25 cellular contexts compared by ENCODE assay signal in genomic region chr4:76238701-76239100, GRCh38. TPM values are rescaled to one million over a fixed set of nuclear protein-coding genes. Genes with fewer than 3 reads are reported as not detected.
DNase-seq lines count a peak whose midpoint lies in the region; ATAC-seq and TF ChIP-seq lines count a peak whose summit lies in the region.
"Had no signal": no experiment of that assay in that cellular context is flagged by ENCODE, and none has a peak within 500 bp of the region (broad histone marks: within the 10 kb centered on the region; RNA-seq: fewer than 3 reads in every experiment).

No MANE protein-coding gene starts in this region.

- peaks cover 5% of the 10 kb centered on the region for H3K4me1 ChIP-seq in left ventricle myocardium inferior
- peaks cover 10 to 29% of the 10 kb centered on the region in 2 donors for H3K4me1 ChIP-seq in gastrocnemius medialis
- H3K4me1 ChIP-seq in tibial artery, result peaks cover 0 to 6% (median 0%) of the 10 kb centered on the region in 4 donors
- peaks cover 18% of the 10 kb centered on the region for H3K4me1 ChIP-seq in mammary epithelial cell (ENCODE audit: insufficient read depth, low read length)
- H3K4me1 ChIP-seq: BE2C had no signal

- no peak overlapping the region for H3K4me3 ChIP-seq in left ventricle myocardium inferior
- H3K4me3 ChIP-seq in epithelial cell of esophagus (ENCODE audit: low read length), result no peak overlapping the region
- no peak overlapping the region for H3K4me3 ChIP-seq in gastrocnemius medialis
- no peak overlapping the region for H3K4me3 ChIP-seq in tibial artery
- no peak overlapping the region for H3K4me3 ChIP-seq in mammary epithelial cell (replicated peaks in 1 of 3; ENCODE audit: insufficient read depth in 1 of 3, low read depth in 2 of 3, low read length in 3 of 3)
- H3K4me3 ChIP-seq: A549; BLaER1 treated with 17β-estradiol and CSF1 and Interleukin-3, amounts not matched to agents 10 nM and 100 nM; GM12878; GM23338 had no signal

- H3K36me3 ChIP-seq in left ventricle myocardium inferior, result no peaks in the 10 kb centered on the region
- no peaks in the 10 kb centered on the region for H3K36me3 ChIP-seq in gastrocnemius medialis
- H3K36me3 ChIP-seq in tibial artery, result no peaks in the 10 kb centered on the region
- H3K36me3 ChIP-seq in mammary epithelial cell (ENCODE audit: insufficient read depth, low read length), result no peaks in the 10 kb centered on the region
- H3K36me3 ChIP-seq: BE2C; BLaER1 treated with 17β-estradiol and CSF1 and Interleukin-3, amounts not matched to agents 10 nM and 100 nM had no signal

- H3K27me3 ChIP-seq in left ventricle myocardium inferior (ENCODE audit: low read depth) (no peaks in the 10 kb centered on the region), gastrocnemius medialis (no peaks in the 10 kb centered on the region), tibial artery (no peaks in the 10 kb centered on the region), mammary epithelial cell (ENCODE audit: insufficient read depth, low read length) (no peaks in the 10 kb centered on the region)
- H3K27me3 ChIP-seq: BE2C; BLaER1 treated with 17β-estradiol and CSF1 and Interleukin-3, amounts not matched to agents 10 nM and 100 nM had no signal

- intact Hi-C loops in left ventricle myocardium inferior (cut with micrococcal nuclease) (no loop called here), cardiac septum (cut with DNase I) (no loop called here), gastrocnemius medialis (cut with DNase I; ENCODE audit: low total_unique reads) (loop anchor here (2.0 kb wide), 1 partner anchor 38 kb away; no protein-coding TSS in a partner anchor), tibial artery (cut with DNase I; ENCODE audit: low total_unique reads) (no loop called here), mammary epithelial cell (cut with micrococcal nuclease) (no loop called here)

- dilution Hi-C loops in mammary epithelial cell (cut with HindIII; ENCODE audit: low sequenced_read_pairs), result no loop called here

- CTCF ChIA-PET in mammary epithelial cell (lab: Charles Lee; ENCODE audit: low non-redundant PET), result no interaction called here

- H3K9me3 ChIP-seq in left ventricle myocardium inferior (replicated peaks) (peaks cover 23% of the 10 kb centered on the region), gastrocnemius medialis (peaks cover 0 to 7% (median 5%) of the 10 kb centered on the region in 3 donors), tibial artery (peaks cover 0 to 10% (median 6%) of the 10 kb centered on the region in 3 donors), mammary epithelial cell (replicated peaks; ENCODE audit: insufficient read depth, low read length) (peaks cover 5% of the 10 kb centered on the region)
- H3K9me3 ChIP-seq: BE2C had no signal

- TF ChIP-seq POLR2A in gastrocnemius medialis (IDR thresholded peaks at IDR 0.05), result no peak

- DNase-seq in left ventricle myocardium inferior, result no peak
- no peak for DNase-seq in cardiac septum (ENCODE audit: low spot score)
- DNase-seq in epithelial cell of esophagus (ENCODE audit: low read depth), result peak; percentile 19
- no peak for DNase-seq in gastrocnemius medialis
- DNase-seq in tibial artery, result no peak
- DNase-seq in mammary epithelial cell, result no peak
- no peak for DNase-seq in inferior parietal cortex (ENCODE audit: extremely low spot score)
- DNase-seq: 8988T; ACHN; AML-193; BE2C; CD4-positive, alpha-beta T cell; CD8-positive, alpha-beta memory T cell; DMS 273 treated with DMSO at 0.1 percent for 48 hours; DMS79; EL; GDM1; H9 had no signal

- H3K79me2 ChIP-seq in mammary epithelial cell (ENCODE audit: insufficient read depth, low read length), result no peaks in the 10 kb centered on the region

- H3K27ac ChIP-seq in left ventricle myocardium inferior (replicated peaks), result peak overlapping the region; percentile 70
- H3K27ac ChIP-seq in gastrocnemius medialis, result peak overlapping the region; percentile 91 to 96 (median 94)
- peak overlapping the region; percentile 54 to 62 for H3K27ac ChIP-seq in tibial artery
- no peak overlapping the region for H3K27ac ChIP-seq in mammary epithelial cell (ENCODE audit: insufficient read depth, low read depth, low read length)
- H3K27ac ChIP-seq: A549; BLaER1 treated with 17β-estradiol and CSF1 and Interleukin-3, amounts not matched to agents 10 nM and 100 nM had no signal

- H3K9ac ChIP-seq in mammary epithelial cell (ENCODE audit: insufficient read depth, low read length), result no peak overlapping the region
- H3K9ac ChIP-seq: BLaER1 treated with 17β-estradiol and CSF1 and Interleukin-3, amounts not matched to agents 10 nM and 100 nM had no signal

- no TSS peak for BruUV-seq in mammary epithelial cell (replicated peaks; lab: Mats Ljungman, UMichigan)

- no peaks in the 10 kb centered on the region for H4K20me1 ChIP-seq in mammary epithelial cell (ENCODE audit: insufficient read depth, low read length)
- H4K20me1 ChIP-seq: BLaER1 treated with 17β-estradiol and CSF1 and Interleukin-3, amounts not matched to agents 10 nM and 100 nM had no signal

- in situ Hi-C loops in gastrocnemius medialis (cut with MboI; ENCODE audit: low sequenced_read_pairs in 4 of 4), result no loop called here
- in situ Hi-C loops in mammary epithelial cell (cut with MboI; ENCODE audit: low sequenced_read_pairs in 2 of 2), result no loop called here

- H3K4me2 ChIP-seq in mammary epithelial cell (ENCODE audit: insufficient read depth, low read depth, low read length), result no peak overlapping the region
- H3K4me2 ChIP-seq: A549; BLaER1 treated with 17β-estradiol and CSF1 and Interleukin-3, amounts not matched to agents 10 nM and 100 nM; GM23338 had no signal

- ATAC-seq in gastrocnemius medialis, result peak; percentile 29 to 63
- no peak for ATAC-seq in HG03196 (IDR thresholded peaks at IDR 0.05; ENCODE audit: unreplicated experiment)
- ATAC-seq: A549, GM12878, GM23338, HCT116 had no signal

- no peak for TF ChIP-seq CTCF in left ventricle myocardium inferior (IDR thresholded peaks at IDR 0.05; ENCODE audit: borderline replicate concordance)
- no peak for TF ChIP-seq CTCF in epithelial cell of esophagus (IDR thresholded peaks at IDR 0.05; ENCODE audit: insufficient read depth, low read depth, low read length, missing control alignments)
- no peak for TF ChIP-seq CTCF in gastrocnemius medialis (IDR thresholded peaks at IDR 0.05 in 4 of 5, conservative IDR thresholded peaks at IDR 0.05 in 1 of 5)
- TF ChIP-seq CTCF in tibial artery (IDR thresholded peaks at IDR 0.05), result no peak
- no peak for TF ChIP-seq CTCF in mammary epithelial cell (conservative IDR thresholded peaks at IDR 0.05 in 1 of 2, IDR thresholded peaks at IDR 0.05 in 1 of 2; ENCODE audit: extremely low read depth in 1 of 2, insufficient read depth in 1 of 2, low read depth in 1 of 2, low read length in 2 of 2)

- H2AFZ ChIP-seq in mammary epithelial cell (ENCODE audit: low read depth, low read length), result no peak overlapping the region
- H2AFZ ChIP-seq: GM23338 had no signal

RNA-seq across cellular contexts. Expression of gene FAM47E, which starts 12.8 kb away (rescaled TPM):
- total RNA-seq in left ventricle myocardium inferior (3.0 TPM), cardiac septum (2.9 TPM), gastrocnemius medialis (1 to 10 TPM in 3 of 4 donors, under 1 TPM in 1; 0.56 to 6.8 (median 3.8) TPM), mammary epithelial cell (1 to 10 TPM in 1 of 2 donors, under 1 TPM in 1; 0.80 to 1.5 TPM)
- polyA plus RNA-seq in mammary epithelial cell, result 0.23 TPM
- not detected for polyA minus RNA-seq in mammary epithelial cell
- total RNA-seq: CD8-positive, alpha-beta memory T cell; GM12878 had no signal
- polyA plus RNA-seq: CD14-positive monocyte; CD8-positive, alpha-beta memory T cell had no signal

RNA-seq across cellular contexts. Expression of gene SCARB2, which starts 25.1 kb away (rescaled TPM):
- 87.4 TPM for total RNA-seq in left ventricle myocardium inferior
- total RNA-seq in cardiac septum, result 114 TPM
- total RNA-seq in gastrocnemius medialis, result 100 to 1,000 TPM in 3 of 4 donors, 10 to 100 TPM in 1; 91.3 to 292 (median 186) TPM
- 100 to 1,000 TPM in 1 of 2 donors, 10 to 100 TPM in 1; 75.6 to 103 TPM for total RNA-seq in mammary epithelial cell
- 41.9 TPM for polyA plus RNA-seq in mammary epithelial cell
- polyA minus RNA-seq in mammary epithelial cell, result 131 TPM
